32 cellular contexts compared by ENCODE assay signal in the genomic region with DNA sequence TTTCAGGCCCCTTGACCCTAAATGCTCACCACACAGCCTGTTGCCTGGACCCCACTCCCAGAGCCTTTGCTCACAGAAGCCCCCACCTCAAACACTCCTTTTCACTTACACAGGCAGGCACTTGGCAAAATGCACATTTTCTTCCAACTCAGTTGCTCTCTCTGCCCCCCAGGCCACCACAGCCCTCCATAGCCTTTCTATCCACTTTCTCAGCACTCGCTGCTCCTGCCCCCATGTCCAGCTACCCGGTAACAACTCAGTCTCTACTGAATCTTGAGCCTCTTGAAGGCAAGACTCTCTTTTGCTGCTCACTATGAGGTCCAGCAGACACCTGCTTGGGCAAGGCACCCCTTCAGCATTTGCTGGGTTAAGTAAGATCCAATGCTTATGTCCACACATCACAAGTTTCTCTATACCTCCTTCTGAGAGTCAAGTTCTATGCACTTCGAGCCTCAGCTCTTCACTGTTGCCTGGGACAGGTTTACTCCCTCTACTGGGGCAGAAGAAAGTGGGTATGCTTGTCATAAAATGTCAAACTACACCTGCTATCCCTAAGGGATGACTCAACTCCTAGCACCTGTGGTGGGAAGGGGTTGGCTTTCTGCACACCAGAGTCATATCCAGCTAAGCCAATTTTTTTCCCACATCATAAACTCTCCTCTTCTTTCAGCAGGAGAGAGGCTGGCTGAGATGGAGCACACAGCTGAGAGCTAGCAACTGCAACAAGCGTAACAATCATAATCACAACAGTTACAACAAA. TPM values are rescaled to one million over a fixed set of nuclear protein-coding genes. Genes with fewer than 3 reads are reported as not detected.
DNase-seq lines count a peak whose midpoint lies in the region; ATAC-seq and TF ChIP-seq lines count a peak whose summit lies in the region.
"Had no signal": no experiment of that assay in that cellular context is flagged by ENCODE, and none has a peak within 500 bp of the region (broad histone marks: within the 10 kb centered on the region; RNA-seq: fewer than 3 reads in every experiment).

No MANE protein-coding gene starts in this region.

- no peak overlapping the region for H3K27ac ChIP-seq in upper lobe of left lung
- H3K27ac ChIP-seq: breast epithelium, pancreas, right atrium auricular region, tibial artery, WERI-Rb-1 had no signal

- CTCF ChIA-PET in activated CD4-positive, alpha-beta memory T cell treated with anti-CD3 and anti-CD28 coated beads for 36 hours (lab: Charles Lee), result interaction anchor here (0.9 to 1.7 kb wide), 4 partner anchors 9 to 297 kb away, joined by 4 to 8 read pairs (median 6); no protein-coding TSS in a partner anchor

- no peaks in the 10 kb centered on the region for H3K27me3 Mint-ChIP-seq in activated naive CD4-positive, alpha-beta T cell treated with anti-CD3 and anti-CD28 coated beads, Interleukin-2, amount 50 U/mL, for 24 hours
- H3K27me3 Mint-ChIP-seq in activated CD4-positive, alpha-beta memory T cell treated with anti-CD3 and anti-CD28 coated beads for 36 hours, result no peaks in the 10 kb centered on the region
- H3K27me3 Mint-ChIP-seq in effector memory CD8-positive, alpha-beta T cell, result no peaks in the 10 kb centered on the region
- no peaks in the 10 kb centered on the region for H3K27me3 Mint-ChIP-seq in type B pancreatic cell
- H3K27me3 Mint-ChIP-seq: activated CD4-positive, alpha-beta T cell treated with anti-CD3 and anti-CD28 coated beads, Interleukin-2, amount 10 ng/mL, durations not matched to agents 24 days and 14 days; B cell had no signal

- intact Hi-C loops in activated CD4-positive, alpha-beta memory T cell treated with anti-CD3 and anti-CD28 coated beads for 36 hours (cut with micrococcal nuclease), result no loop called here
- intact Hi-C loops in left ventricle myocardium superior (cut with micrococcal nuclease), result no loop called here

- H3K36me3 Mint-ChIP-seq in activated naive CD4-positive, alpha-beta T cell treated with anti-CD3 and anti-CD28 coated beads, Interleukin-2, amount 50 U/mL, for 24 hours, result peaks cover 27% of the 10 kb centered on the region
- H3K36me3 Mint-ChIP-seq in activated CD4-positive, alpha-beta memory T cell treated with anti-CD3 and anti-CD28 coated beads for 36 hours, result peaks cover 59% of the 10 kb centered on the region
- H3K36me3 Mint-ChIP-seq in effector memory CD8-positive, alpha-beta T cell (ENCODE audit: insufficient read depth), result peaks cover 70% of the 10 kb centered on the region
- H3K36me3 Mint-ChIP-seq in type B pancreatic cell, result peaks cover 39% of the 10 kb centered on the region

- peaks cover 52 to 100% (median 85%) of the 10 kb centered on the region in 4 donors for H3K36me3 ChIP-seq in upper lobe of left lung

- DNase-seq in activated naive CD4-positive, alpha-beta T cell treated with Interleukin-2 at 50 U/mL for 16 hours, result no peak
- no peak for DNase-seq in activated CD4-positive, alpha-beta memory T cell treated with anti-CD3 and anti-CD28 coated beads for 36 hours
- no peak for DNase-seq in effector memory CD8-positive, alpha-beta T cell
- no peak for DNase-seq in type B pancreatic cell (ENCODE audit: extremely low spot score, unreplicated experiment)
- DNase-seq in left ventricle myocardium superior, result no peak
- DNase-seq in upper lobe of left lung, result no peak
- no peak for DNase-seq in D341Med (ENCODE audit: low spot score)
- DNase-seq: ACHN; activated CD4-positive, alpha-beta T cell treated with anti-CD3 and anti-CD28 coated beads, Interleukin-2, amount 10 ng/mL, durations not matched to agents 24 days and 14 days; activated gamma-delta T cell treated with Interleukin-2 at 50 U/mL for 16 hours; anterior cingulate cortex; DMS79 treated with DMSO at 0.1 percent for 48 hours; effector CD4-positive, alpha-beta T cell; GDM1; H9; hypothalamus; left colon; mammary epithelial cell; NCI-H1092; NCI-H1694; pancreas; stimulated activated CD4-positive, alpha-beta T cell treated with anti-CD3 and anti-CD28 coated beads, Interleukin-1b, Interleukin-23, amount 100 ng/mL, for 48 hours; SW 1271; T1000; tibial artery; WERI-Rb-1 had no signal

- H3K9me3 Mint-ChIP-seq in activated naive CD4-positive, alpha-beta T cell treated with anti-CD3 and anti-CD28 coated beads, Interleukin-2, amount 50 U/mL, for 24 hours, result no peaks in the 10 kb centered on the region
- no peaks in the 10 kb centered on the region for H3K9me3 Mint-ChIP-seq in activated CD4-positive, alpha-beta memory T cell treated with anti-CD3 and anti-CD28 coated beads for 36 hours
- H3K9me3 Mint-ChIP-seq in effector memory CD8-positive, alpha-beta T cell, result no peaks in the 10 kb centered on the region
- no peaks in the 10 kb centered on the region for H3K9me3 Mint-ChIP-seq in type B pancreatic cell
- H3K9me3 Mint-ChIP-seq: activated CD4-positive, alpha-beta T cell treated with anti-CD3 and anti-CD28 coated beads, Interleukin-2, amount 10 ng/mL, durations not matched to agents 24 days and 14 days; H9 had no signal

- TF ChIP-seq POLR2A in upper lobe of left lung (IDR thresholded peaks at IDR 0.05), result no peak

- no peaks in the 10 kb centered on the region for H3K4me1 ChIP-seq in upper lobe of left lung
- H3K4me1 ChIP-seq: breast epithelium, pancreas, right atrium auricular region, SJCRH30 had no signal

- H3K4me3 ChIP-seq in upper lobe of left lung, result no peak overlapping the region
- H3K4me3 ChIP-seq: breast epithelium, pancreas, right atrium auricular region, SJCRH30, tibial artery had no signal

- WGBS in upper lobe of left lung, 2 donors, result 88 to 93% methylated on average over 4 of the region's 4 CpGs

- POLR2A ChIA-PET in activated CD4-positive, alpha-beta memory T cell treated with anti-CD3 and anti-CD28 coated beads for 36 hours (lab: Charles Lee), result no interaction called here

- ATAC-seq in effector memory CD8-positive, alpha-beta T cell (replicated peaks), result no peak
- no peak for ATAC-seq in left ventricle myocardium superior
- ATAC-seq in upper lobe of left lung (ENCODE audit: low FRiP score in 2 of 2), result no peak
- ATAC-seq: left colon, Panc1, pancreas had no signal

- no peak overlapping the region for H3K4me3 Mint-ChIP-seq in activated naive CD4-positive, alpha-beta T cell treated with anti-CD3 and anti-CD28 coated beads, Interleukin-2, amount 50 U/mL, for 24 hours
- no peak overlapping the region for H3K4me3 Mint-ChIP-seq in activated CD4-positive, alpha-beta memory T cell treated with anti-CD3 and anti-CD28 coated beads for 36 hours
- no peak overlapping the region for H3K4me3 Mint-ChIP-seq in effector memory CD8-positive, alpha-beta T cell
- H3K4me3 Mint-ChIP-seq in type B pancreatic cell, result no peak overlapping the region
- H3K4me3 Mint-ChIP-seq: activated CD4-positive, alpha-beta T cell treated with anti-CD3 and anti-CD28 coated beads, Interleukin-2, amount 10 ng/mL, durations not matched to agents 24 days and 14 days; B cell; H9 had no signal

- no peaks in the 10 kb centered on the region for H3K27me3 ChIP-seq in upper lobe of left lung
- H3K27me3 ChIP-seq: breast epithelium, pancreas, right atrium auricular region, SJCRH30, tibial artery had no signal

- H3K4me1 Mint-ChIP-seq in activated naive CD4-positive, alpha-beta T cell treated with anti-CD3 and anti-CD28 coated beads, Interleukin-2, amount 50 U/mL, for 24 hours, result peaks cover 46% of the 10 kb centered on the region
- H3K4me1 Mint-ChIP-seq in activated CD4-positive, alpha-beta memory T cell treated with anti-CD3 and anti-CD28 coated beads for 36 hours (ENCODE audit: low read depth), result peaks cover 20% of the 10 kb centered on the region
- H3K4me1 Mint-ChIP-seq in effector memory CD8-positive, alpha-beta T cell (ENCODE audit: low read depth in 2 of 2), result peaks cover 4 to 15% of the 10 kb centered on the region in 2 donors
- no peaks in the 10 kb centered on the region for H3K4me1 Mint-ChIP-seq in type B pancreatic cell (ENCODE audit: unreplicated experiment)
- H3K4me1 Mint-ChIP-seq: activated CD4-positive, alpha-beta T cell treated with anti-CD3 and anti-CD28 coated beads, Interleukin-2, amount 10 ng/mL, durations not matched to agents 24 days and 14 days; B cell; H9 had no signal

- no peak for TF ChIP-seq CTCF in type B pancreatic cell (conservative IDR thresholded peaks at IDR 0.05)
- TF ChIP-seq CTCF in upper lobe of left lung (IDR thresholded peaks at IDR 0.05), result no peak

- no peaks in the 10 kb centered on the region for H3K9me3 ChIP-seq in upper lobe of left lung
- H3K9me3 ChIP-seq: breast epithelium, pancreas, right atrium auricular region, SJCRH30, tibial artery had no signal

- no peak for TF ChIP-seq EP300 in upper lobe of left lung (IDR thresholded peaks at IDR 0.05)

- peak overlapping the region; percentile 91 for H3K27ac Mint-ChIP-seq in activated naive CD4-positive, alpha-beta T cell treated with anti-CD3 and anti-CD28 coated beads, Interleukin-2, amount 50 U/mL, for 24 hours
- H3K27ac Mint-ChIP-seq in activated CD4-positive, alpha-beta memory T cell treated with anti-CD3 and anti-CD28 coated beads for 36 hours, result peak overlapping the region; percentile 19
- H3K27ac Mint-ChIP-seq in effector memory CD8-positive, alpha-beta T cell, result peak overlapping the region; percentile 30 to 89
- H3K27ac Mint-ChIP-seq in type B pancreatic cell, result peak overlapping the region; percentile 28
- H3K27ac Mint-ChIP-seq: activated CD4-positive, alpha-beta T cell treated with anti-CD3 and anti-CD28 coated beads, Interleukin-2, amount 10 ng/mL, durations not matched to agents 24 days and 14 days; B cell had no signal

RNA-seq across cellular contexts. Expression of a gene that starts 36.9 kb away (rescaled TPM):
- total RNA-seq in activated CD4-positive, alpha-beta memory T cell treated with anti-CD3 and anti-CD28 coated beads for 36 hours, result 10 to 100 TPM; 20.3 to 20.9 TPM
- 35.0 and 48.1 TPM in 2 replicates for total RNA-seq in type B pancreatic cell (ENCODE audit: low replicate concordance)
- 18.8 TPM for total RNA-seq in left ventricle myocardium superior
- 10 to 100 TPM; 13.8 to 54.5 (median 20.6) TPM for total RNA-seq in upper lobe of left lung

RNA-seq across cellular contexts. Expression of a gene that starts 37.3 kb away (rescaled TPM):
- total RNA-seq in activated CD4-positive, alpha-beta memory T cell treated with anti-CD3 and anti-CD28 coated beads for 36 hours, result 10 to 100 TPM; 35.6 to 38.3 TPM
- total RNA-seq in type B pancreatic cell (ENCODE audit: low replicate concordance), result 118 and 130 TPM in 2 replicates
- 32.7 TPM for total RNA-seq in left ventricle myocardium superior
- total RNA-seq in upper lobe of left lung, result 100 to 1,000 TPM in 1 of 6 donors, 10 to 100 TPM in 5; 51.8 to 135 (median 54.2) TPM

Comparison
In these comparisons a context has a peak if more than half of its experiments do, and no peak if none do; other contexts are left out.
1. H3K27ac Mint-ChIP-seq: peak in every context shown above with its lines; median percentile 91 in activated naive CD4-positive, alpha-beta T cell treated with anti-CD3 and anti-CD28 coated beads, Interleukin-2, amount 50 U/mL, for 24 hours; 60 in effector memory CD8-positive, alpha-beta T cell; 28 in type B pancreatic cell; 19 in activated CD4-positive, alpha-beta memory T cell treated with anti-CD3 and anti-CD28 coated beads for 36 hours.